ENCODE assay signal across 36 cellular contexts in genomic region chr3:54240319-54240718, GRCh38.
"Had no signal": no experiment of that assay in that cellular context is flagged by ENCODE, and none has a peak within 500 bp of the region (broad histone marks: within the 10 kb centered on the region; RNA-seq: fewer than 3 reads in every experiment).

No MANE protein-coding gene starts in this region.

- ATAC-seq: activated CD4-positive, alpha-beta T cell treated with anti-CD3 and anti-CD28 coated beads for 36 hours; activated CD8-positive, alpha-beta memory T cell treated with anti-CD3 and anti-CD28 coated beads, Interleukin-2, amount 10 ng/mL, durations not matched to agents 7 days and 5 days; activated CD8-positive, alpha-beta T cell treated with anti-CD3 and anti-CD28 coated beads, Interleukin-2, amount 10 ng/mL, durations not matched to agents 7 days and 5 days; activated naive CD4-positive, alpha-beta T cell treated with anti-CD3 and anti-CD28 coated beads, Interleukin-2, amount 50 U/mL, for 72 hours; foreskin keratinocyte; gastrocnemius medialis; heart left ventricle; T-helper 17 cell had no signal

- H3K9me3 ChIP-seq: ascending aorta, breast epithelium, esophagus muscularis mucosa, gastrocnemius medialis had no signal

- H3K36me3 Mint-ChIP-seq: activated CD4-positive, alpha-beta memory T cell treated with anti-CD3 and anti-CD28 coated beads for 36 hours; activated CD8-positive, alpha-beta memory T cell treated with anti-CD3 and anti-CD28 coated beads, Interleukin-2, amount 10 ng/mL, durations not matched to agents 7 days and 5 days; activated naive CD4-positive, alpha-beta T cell treated with anti-CD3 and anti-CD28 coated beads, Interleukin-2, amount 10 ng/mL, durations not matched to agents 7 days and 5 days; activated naive CD4-positive, alpha-beta T cell treated with anti-CD3 and anti-CD28 coated beads, Interleukin-2, amount 50 U/mL, for 72 hours; activated naive CD8-positive, alpha-beta T cell treated with anti-CD3 and anti-CD28 coated beads, Interleukin-2, amount 10 ng/mL, durations not matched to agents 7 days and 5 days; brain had no signal

- DNase-seq: activated CD4-positive, alpha-beta memory T cell treated with anti-CD3 and anti-CD28 coated beads for 36 hours; activated CD4-positive, alpha-beta T cell treated with anti-CD3 and anti-CD28 coated beads for 36 hours; activated CD4-positive, alpha-beta T cell treated with anti-CD3 and anti-CD28 coated beads, Interleukin-2, amount 10 ng/mL, durations not matched to agents 24 days and 14 days; activated CD4-positive, CD25-positive, alpha-beta regulatory T cell; activated CD4-positive, CD25-positive, alpha-beta regulatory T cell treated with anti-CD3 and anti-CD28 coated beads, Interleukin-2, amount 50 U/mL, for 72 hours; activated CD8-positive, alpha-beta memory T cell treated with anti-CD3 and anti-CD28 coated beads, Interleukin-2, amount 10 ng/mL, durations not matched to agents 7 days and 5 days; activated CD8-positive, alpha-beta memory T cell treated with anti-CD3 and anti-CD28 coated beads, Interleukin-2, amount 50 U/mL, for 4 hours; activated CD8-positive, alpha-beta T cell treated with anti-CD3 and anti-CD28 coated beads, Interleukin-2, amount 10 ng/mL, durations not matched to agents 7 days and 5 days; activated gamma-delta T cell; activated naive CD4-positive, alpha-beta T cell; activated naive CD4-positive, alpha-beta T cell treated with anti-CD3 and anti-CD28 coated beads, Interleukin-2, amount 10 ng/mL, durations not matched to agents 7 days and 5 days; activated naive CD8-positive, alpha-beta T cell treated with anti-CD3 and anti-CD28 coated beads, Interleukin-2, amount 10 ng/mL, durations not matched to agents 7 days and 5 days; activated T-cell treated with anti-CD3 and anti-CD28 coated beads, Interleukin-2, amount 50 U/mL, for 1 hour; activated T-cell treated with anti-CD3 and anti-CD28 coated beads, Interleukin-2, amount 50 U/mL, for 48 hours; dorsolateral prefrontal cortex; effector memory CD4-positive, alpha-beta T cell; endodermal cell; erythroblast; foreskin keratinocyte; gastrocnemius medialis; glutamatergic neuron; heart left ventricle; T-helper 17 cell; T1000; WERI-Rb-1 had no signal

- H3K27me3 ChIP-seq: ascending aorta, breast epithelium, cardiac muscle cell, esophagus muscularis mucosa, foreskin keratinocyte, gastrocnemius medialis, heart left ventricle had no signal

- H3K4me3 Mint-ChIP-seq: activated CD4-positive, alpha-beta memory T cell treated with anti-CD3 and anti-CD28 coated beads for 36 hours; activated CD4-positive, alpha-beta T cell treated with anti-CD3 and anti-CD28 coated beads for 36 hours; activated CD4-positive, alpha-beta T cell treated with anti-CD3 and anti-CD28 coated beads, Interleukin-2, amount 10 ng/mL, durations not matched to agents 24 days and 14 days; activated CD8-positive, alpha-beta memory T cell treated with anti-CD3 and anti-CD28 coated beads, Interleukin-2, amount 10 ng/mL, durations not matched to agents 7 days and 5 days; activated CD8-positive, alpha-beta T cell treated with anti-CD3 and anti-CD28 coated beads, Interleukin-2, amount 10 ng/mL, durations not matched to agents 7 days and 5 days; activated naive CD4-positive, alpha-beta T cell treated with anti-CD3 and anti-CD28 coated beads, Interleukin-2, amount 10 ng/mL, durations not matched to agents 7 days and 5 days; activated naive CD8-positive, alpha-beta T cell treated with anti-CD3 and anti-CD28 coated beads, Interleukin-2, amount 10 ng/mL, durations not matched to agents 7 days and 5 days; activated T-helper 1 cell treated with anti-CD3 and anti-CD28 coated beads, Interleukin-12 subunit alpha, Interleukin-12 subunit beta, Interleukin-2, Interleukin-4 antibody, amounts not matched to agents 30 ng/mL and 10 ng/mL and 1 ng/mL, durations not matched to agents 14 hours and 24 hours and 36 hours; brain; central memory CD8-positive, alpha-beta T cell; dendritic cell treated with granulocyte-macrophage colony-stimulating factor and Interleukin-4, amounts not matched to agents 40 ng/mL and 50 ng/mL, for 4 days; endodermal cell; T-helper 17 cell; T-helper 2 cell treated with Interferon-gamma antibody and Interleukin-4, amounts not matched to agents 5 μg/mL and 100 μg/mL, for 36 hours had no signal

- H3K4me3 ChIP-seq: ascending aorta, breast epithelium, cardiac muscle cell, coronary artery, dorsolateral prefrontal cortex, esophagus muscularis mucosa, gastrocnemius medialis, heart left ventricle had no signal

- H3K27ac ChIP-seq: ascending aorta, breast epithelium, cardiac muscle cell, coronary artery, dorsolateral prefrontal cortex, esophagus muscularis mucosa, foreskin keratinocyte, gastrocnemius medialis, heart left ventricle, WERI-Rb-1 had no signal

- H3K4me1 ChIP-seq: ascending aorta, breast epithelium, esophagus muscularis mucosa, foreskin keratinocyte, heart left ventricle had no signal

- H3K4me1 Mint-ChIP-seq: activated CD4-positive, alpha-beta T cell treated with anti-CD3 and anti-CD28 coated beads for 36 hours; activated CD4-positive, alpha-beta T cell treated with anti-CD3 and anti-CD28 coated beads, Interleukin-2, amount 10 ng/mL, durations not matched to agents 24 days and 14 days; activated CD8-positive, alpha-beta memory T cell treated with anti-CD3 and anti-CD28 coated beads, Interleukin-2, amount 10 ng/mL, durations not matched to agents 7 days and 5 days; activated naive CD4-positive, alpha-beta T cell treated with anti-CD3 and anti-CD28 coated beads, Interleukin-2, amount 10 ng/mL, durations not matched to agents 7 days and 5 days; activated naive CD8-positive, alpha-beta T cell treated with anti-CD3 and anti-CD28 coated beads, Interleukin-2, amount 10 ng/mL, durations not matched to agents 7 days and 5 days; central memory CD8-positive, alpha-beta T cell; T-helper 17 cell had no signal

- H3K36me3 ChIP-seq: ascending aorta, breast epithelium, cardiac muscle cell, esophagus muscularis mucosa, gastrocnemius medialis, heart left ventricle, WERI-Rb-1 had no signal

- H3K9me3 Mint-ChIP-seq: activated CD4-positive, alpha-beta memory T cell treated with anti-CD3 and anti-CD28 coated beads for 36 hours; activated CD4-positive, alpha-beta T cell treated with anti-CD3 and anti-CD28 coated beads, Interleukin-2, amount 10 ng/mL, durations not matched to agents 24 days and 14 days; activated naive CD4-positive, alpha-beta T cell treated with anti-CD3 and anti-CD28 coated beads, Interleukin-2, amount 10 ng/mL, durations not matched to agents 7 days and 5 days; activated naive CD4-positive, alpha-beta T cell treated with anti-CD3 and anti-CD28 coated beads, Interleukin-2, amount 50 U/mL, for 72 hours; activated naive CD8-positive, alpha-beta T cell treated with anti-CD3 and anti-CD28 coated beads, Interleukin-2, amount 10 ng/mL, durations not matched to agents 7 days and 5 days; activated T-helper 1 cell treated with anti-CD3 and anti-CD28 coated beads, Interleukin-12 subunit alpha, Interleukin-12 subunit beta, Interleukin-2, Interleukin-4 antibody, amounts not matched to agents 30 ng/mL and 10 ng/mL and 1 ng/mL, durations not matched to agents 14 hours and 24 hours and 36 hours; central memory CD8-positive, alpha-beta T cell; dendritic cell treated with granulocyte-macrophage colony-stimulating factor and Interleukin-4, amounts not matched to agents 40 ng/mL and 50 ng/mL, for 4 days; endodermal cell; T-helper 2 cell treated with Interferon-gamma antibody and Interleukin-4, amounts not matched to agents 5 μg/mL and 100 μg/mL, for 36 hours had no signal

- H3K27me3 Mint-ChIP-seq: activated CD4-positive, alpha-beta memory T cell treated with anti-CD3 and anti-CD28 coated beads for 36 hours; activated CD4-positive, alpha-beta T cell treated with anti-CD3 and anti-CD28 coated beads, Interleukin-2, amount 10 ng/mL, durations not matched to agents 24 days and 14 days; activated CD8-positive, alpha-beta memory T cell treated with anti-CD3 and anti-CD28 coated beads, Interleukin-2, amount 10 ng/mL, durations not matched to agents 7 days and 5 days; activated naive CD4-positive, alpha-beta T cell treated with anti-CD3 and anti-CD28 coated beads, Interleukin-2, amount 10 ng/mL, durations not matched to agents 7 days and 5 days; activated naive CD8-positive, alpha-beta T cell treated with anti-CD3 and anti-CD28 coated beads, Interleukin-2, amount 10 ng/mL, durations not matched to agents 7 days and 5 days; central memory CD8-positive, alpha-beta T cell had no signal

- H3K27ac Mint-ChIP-seq: activated CD4-positive, alpha-beta memory T cell treated with anti-CD3 and anti-CD28 coated beads for 36 hours; activated CD4-positive, alpha-beta T cell treated with anti-CD3 and anti-CD28 coated beads for 36 hours; activated CD4-positive, alpha-beta T cell treated with anti-CD3 and anti-CD28 coated beads, Interleukin-2, amount 10 ng/mL, durations not matched to agents 24 days and 14 days; activated CD8-positive, alpha-beta memory T cell treated with anti-CD3 and anti-CD28 coated beads, Interleukin-2, amount 10 ng/mL, durations not matched to agents 7 days and 5 days; activated CD8-positive, alpha-beta T cell treated with anti-CD3 and anti-CD28 coated beads, Interleukin-2, amount 10 ng/mL, durations not matched to agents 7 days and 5 days; activated naive CD4-positive, alpha-beta T cell treated with anti-CD3 and anti-CD28 coated beads, Interleukin-2, amount 10 ng/mL, durations not matched to agents 7 days and 5 days; activated naive CD4-positive, alpha-beta T cell treated with anti-CD3 and anti-CD28 coated beads, Interleukin-2, amount 50 U/mL, for 72 hours; activated naive CD8-positive, alpha-beta T cell treated with anti-CD3 and anti-CD28 coated beads, Interleukin-2, amount 10 ng/mL, durations not matched to agents 7 days and 5 days; activated T-helper 1 cell treated with anti-CD3 and anti-CD28 coated beads, Interleukin-12 subunit alpha, Interleukin-12 subunit beta, Interleukin-2, Interleukin-4 antibody, amounts not matched to agents 30 ng/mL and 10 ng/mL and 1 ng/mL, durations not matched to agents 14 hours and 24 hours and 36 hours; dendritic cell treated with granulocyte-macrophage colony-stimulating factor and Interleukin-4, amounts not matched to agents 40 ng/mL and 50 ng/mL, for 4 days; endodermal cell; T-helper 17 cell; T-helper 2 cell treated with Interferon-gamma antibody and Interleukin-4, amounts not matched to agents 5 μg/mL and 100 μg/mL, for 36 hours had no signal
